12 cellular contexts compared by ENCODE assay signal in the genomic region with DNA sequence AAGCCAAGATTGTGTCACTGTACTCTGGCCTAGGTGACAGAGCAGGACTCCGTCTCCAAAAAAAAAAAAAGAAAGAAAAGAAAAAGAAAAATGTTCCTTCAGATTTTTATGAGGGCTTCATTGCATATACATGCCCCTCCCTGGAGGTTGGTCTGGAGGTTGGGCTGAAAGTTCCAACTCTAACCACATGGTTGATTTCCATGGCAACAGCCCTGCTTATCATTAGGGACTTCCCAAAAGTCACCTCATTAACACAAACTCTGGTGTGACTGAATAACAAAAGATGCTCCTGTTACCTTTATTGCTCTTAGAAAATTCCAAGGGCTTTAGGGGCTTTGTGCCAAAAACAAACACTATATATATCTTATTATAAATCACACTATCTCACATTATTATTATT.
DNase-seq lines count a peak whose midpoint lies in the region; ATAC-seq and TF ChIP-seq lines count a peak whose summit lies in the region.
"Had no signal": no experiment of that assay in that cellular context is flagged by ENCODE, and none has a peak within 500 bp of the region (broad histone marks: within the 10 kb centered on the region; RNA-seq: fewer than 3 reads in every experiment).

No MANE protein-coding gene starts in this region.

- intact Hi-C loops in uterus (cut with DNase I; ENCODE audit: low total_unique reads) = no loop called here

- in situ Hi-C loops in Caki2 (cut with HindIII; ENCODE audit: low pct_unique_long_range_greater_than_20kb, low sequenced_read_pairs) = no loop called here

- TF ChIP-seq POLR2A in uterus (IDR thresholded peaks at IDR 0.05) = no peak

- no peak overlapping the region for H3K27ac ChIP-seq in uterus
- H3K27ac ChIP-seq: ascending aorta, C4-2B had no signal

- TF ChIP-seq CTCF in uterus (IDR thresholded peaks at IDR 0.05) = no peak

- H3K27me3 ChIP-seq in uterus = no peaks in the 10 kb centered on the region
- H3K27me3 ChIP-seq: ascending aorta had no signal

- H3K36me3 ChIP-seq in uterus = no peaks in the 10 kb centered on the region
- H3K36me3 ChIP-seq: ascending aorta had no signal

- H3K4me1 ChIP-seq in uterus = no peaks in the 10 kb centered on the region
- H3K4me1 ChIP-seq: ascending aorta had no signal

- no peak overlapping the region for H3K4me3 ChIP-seq in uterus
- H3K4me3 ChIP-seq: ascending aorta had no signal

- ATAC-seq in GM18907 (IDR thresholded peaks at IDR 0.05; ENCODE audit: unreplicated experiment) (peak; percentile 99), HG02610 (IDR thresholded peaks at IDR 0.05; ENCODE audit: unreplicated experiment) (peak; percentile 96)
- ATAC-seq: natural killer cell had no signal

- DNase-seq in Caki2 (ENCODE audit: low read depth) (peak; percentile 8), M059J (ENCODE audit: low read depth) (peak; percentile 38), DMS53 treated with DMSO at 0.1 percent for 48 hours (lab: John Stamatoyannopoulos, UW; ENCODE audit: unreplicated experiment) (no peak), uterus (no peak), NCI-H526 (lab: John Stamatoyannopoulos, UW) (no peak), NCI-H2171 treated with DMSO at 0.1 percent for 48 hours (lab: John Stamatoyannopoulos, UW) (no peak)
- DNase-seq: natural killer cell, NCI-H226 had no signal

- no peaks in the 10 kb centered on the region for H3K9me3 ChIP-seq in uterus

Comparison
In these comparisons a context has a peak if more than half of its experiments do, and no peak if none do; other contexts are left out.
1. DNase-seq: peak in Caki2 (single experiment) and M059J (single experiment); none in DMS53 treated with DMSO at 0.1 percent for 48 hours (single experiment), uterus (0 of 2), NCI-H526 (0 of 2) and NCI-H2171 treated with DMSO at 0.1 percent for 48 hours (single experiment).